Comparison of ENCODE assay signal across 21 cellular contexts in the genomic region with DNA sequence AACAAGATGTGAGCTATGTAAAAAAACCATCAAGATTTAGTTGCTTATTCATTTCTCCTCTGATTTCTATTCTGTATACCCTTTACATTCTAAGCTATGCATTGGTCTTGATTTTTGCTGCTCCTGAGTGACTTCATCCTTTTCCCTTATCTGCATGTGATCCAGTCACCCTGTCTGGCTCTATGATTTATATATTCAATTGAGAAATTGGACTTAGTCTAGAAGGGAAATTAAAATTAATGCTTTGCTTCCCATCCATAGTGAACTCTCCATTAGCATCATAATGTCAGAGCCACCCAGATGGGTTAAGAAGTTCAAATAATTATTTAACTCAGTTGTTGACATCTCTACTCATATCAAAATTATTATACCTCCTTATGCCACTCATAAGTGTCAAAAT. TPM values are rescaled to one million over a fixed set of nuclear protein-coding genes. Genes with fewer than 3 reads are reported as not detected.
DNase-seq lines count a peak whose midpoint lies in the region; ATAC-seq lines count a peak whose summit lies in the region.
"Had no signal": no experiment of that assay in that cellular context is flagged by ENCODE, and none has a peak within 500 bp of the region (broad histone marks: within the 10 kb centered on the region; RNA-seq: fewer than 3 reads in every experiment).

No MANE protein-coding gene starts in this region.

- H3K4me1 Mint-ChIP-seq in activated T-cell treated with anti-CD3 and anti-CD28 coated beads, Interleukin-2, amount 50 U/mL, for 72 hours (ENCODE audit: low read depth) = peaks cover 44% of the 10 kb centered on the region
- H3K4me1 Mint-ChIP-seq in activated T-cell treated with anti-CD3 and anti-CD28 coated beads, Interleukin-2, amount 50 U/mL, for 4 hours (ENCODE audit: low read depth) = peaks cover 32% of the 10 kb centered on the region
- peaks cover 16% of the 10 kb centered on the region for H3K4me1 Mint-ChIP-seq in central memory CD8-positive, alpha-beta T cell

- peak overlapping the region; percentile 8 for H3K27ac Mint-ChIP-seq in activated T-cell treated with anti-CD3 and anti-CD28 coated beads, Interleukin-2, amount 50 U/mL, for 72 hours
- peak overlapping the region; percentile 62 for H3K27ac Mint-ChIP-seq in central memory CD8-positive, alpha-beta T cell (ENCODE audit: low read depth)
- H3K27ac Mint-ChIP-seq: CD4-positive, alpha-beta memory T cell; GM23338; H9 had no signal

- H3K27me3 Mint-ChIP-seq in activated T-cell treated with anti-CD3 and anti-CD28 coated beads, Interleukin-2, amount 50 U/mL, for 72 hours (ENCODE audit: low read depth) = no peaks in the 10 kb centered on the region
- no peaks in the 10 kb centered on the region for H3K27me3 Mint-ChIP-seq in activated T-cell treated with anti-CD3 and anti-CD28 coated beads, Interleukin-2, amount 50 U/mL, for 4 hours (ENCODE audit: low read depth)
- no peaks in the 10 kb centered on the region for H3K27me3 Mint-ChIP-seq in central memory CD8-positive, alpha-beta T cell
- H3K27me3 Mint-ChIP-seq: CD4-positive, alpha-beta memory T cell had no signal

- H3K36me3 Mint-ChIP-seq in activated T-cell treated with anti-CD3 and anti-CD28 coated beads, Interleukin-2, amount 50 U/mL, for 72 hours (ENCODE audit: insufficient read depth in 2 of 2) = peaks cover 2 to 9% of the 10 kb centered on the region in 2 donors
- peaks cover 15% of the 10 kb centered on the region for H3K36me3 Mint-ChIP-seq in activated T-cell treated with anti-CD3 and anti-CD28 coated beads, Interleukin-2, amount 50 U/mL, for 4 hours (ENCODE audit: insufficient read depth)
- peaks cover 2% of the 10 kb centered on the region for H3K36me3 Mint-ChIP-seq in central memory CD8-positive, alpha-beta T cell (ENCODE audit: insufficient read depth)
- H3K36me3 Mint-ChIP-seq: CD4-positive, alpha-beta memory T cell had no signal

- H3K9me3 Mint-ChIP-seq in activated T-cell treated with anti-CD3 and anti-CD28 coated beads, Interleukin-2, amount 50 U/mL, for 72 hours = no peaks in the 10 kb centered on the region
- peaks cover 11% of the 10 kb centered on the region for H3K9me3 Mint-ChIP-seq in activated T-cell treated with anti-CD3 and anti-CD28 coated beads, Interleukin-2, amount 50 U/mL, for 4 hours
- no peaks in the 10 kb centered on the region for H3K9me3 Mint-ChIP-seq in central memory CD8-positive, alpha-beta T cell
- H3K9me3 Mint-ChIP-seq: CD4-positive, alpha-beta memory T cell had no signal

- ATAC-seq in activated T-cell treated with anti-CD3 and anti-CD28 coated beads, Interleukin-2, amount 50 U/mL, for 72 hours (replicated peaks in 1 of 2) = no peak
- ATAC-seq in activated T-cell treated with anti-CD3 and anti-CD28 coated beads, Interleukin-2, amount 50 U/mL, for 4 hours = no peak
- no peak for ATAC-seq in central memory CD8-positive, alpha-beta T cell (replicated peaks; ENCODE audit: extremely low read depth, poor library complexity, severe bottlenecking)
- ATAC-seq in GM21515 (IDR thresholded peaks at IDR 0.05; ENCODE audit: unreplicated experiment) (no peak), GM18517 (IDR thresholded peaks at IDR 0.05; ENCODE audit: unreplicated experiment) (no peak)
- ATAC-seq: A549, GM23338, HCT116 had no signal

- no peak overlapping the region for H3K4me3 Mint-ChIP-seq in activated T-cell treated with anti-CD3 and anti-CD28 coated beads, Interleukin-2, amount 50 U/mL, for 72 hours
- H3K4me3 Mint-ChIP-seq in activated T-cell treated with anti-CD3 and anti-CD28 coated beads, Interleukin-2, amount 50 U/mL, for 4 hours = no peak overlapping the region
- no peak overlapping the region for H3K4me3 Mint-ChIP-seq in central memory CD8-positive, alpha-beta T cell
- H3K4me3 Mint-ChIP-seq: CD4-positive, alpha-beta memory T cell; GM23338; H9 had no signal

- DNase-seq in activated T-cell treated with anti-CD3 and anti-CD28 coated beads, Interleukin-2, amount 50 U/mL, for 72 hours = no peak
- no peak for DNase-seq in activated T-cell treated with anti-CD3 and anti-CD28 coated beads, Interleukin-2, amount 50 U/mL, for 4 hours
- peak; percentile 27 for DNase-seq in amniotic epithelial cell (ENCODE audit: low read depth)
- no peak for DNase-seq in central memory CD8-positive, alpha-beta T cell (ENCODE audit: low spot score in 2 of 2)
- DNase-seq: 8988T; ACHN; AML-193; BE2C; Calu3; CD4-positive, alpha-beta memory T cell; COR-L47; DMS53; DMS79 treated with DMSO at 0.1 percent for 48 hours; GF-D8; H9 had no signal

RNA-seq across cellular contexts. Expression of gene JRKL, which starts 5.0 kb away (rescaled TPM):
- 10 to 100 TPM; 10.6 to 11.0 TPM for total RNA-seq in activated T-cell treated with anti-CD3 and anti-CD28 coated beads, Interleukin-2, amount 50 U/mL, for 72 hours
- total RNA-seq in activated T-cell treated with anti-CD3 and anti-CD28 coated beads, Interleukin-2, amount 50 U/mL, for 4 hours = 10 to 100 TPM in 1 of 3 donors, 1 to 10 TPM in 2; 8.9 to 11.4 (median 9.4) TPM

RNA-seq across cellular contexts. Expression of gene CCDC82, which starts 5.1 kb away (rescaled TPM):
- total RNA-seq in activated T-cell treated with anti-CD3 and anti-CD28 coated beads, Interleukin-2, amount 50 U/mL, for 72 hours = 10 to 100 TPM; 44.6 to 55.3 TPM
- 10 to 100 TPM; 17.6 to 23.8 (median 20.7) TPM for total RNA-seq in activated T-cell treated with anti-CD3 and anti-CD28 coated beads, Interleukin-2, amount 50 U/mL, for 4 hours

RNA-seq across cellular contexts. Expression of gene MAML2, which starts 51.8 kb away (rescaled TPM):
- total RNA-seq in activated T-cell treated with anti-CD3 and anti-CD28 coated beads, Interleukin-2, amount 50 U/mL, for 72 hours = 10 to 100 TPM; 30.5 to 34.6 TPM
- total RNA-seq in activated T-cell treated with anti-CD3 and anti-CD28 coated beads, Interleukin-2, amount 50 U/mL, for 4 hours = 10 to 100 TPM; 27.3 to 29.8 (median 29.2) TPM
- total RNA-seq: G401 had no signal
